Comparison of ENCODE assay signal across 13 cellular contexts in genomic region chr15:78906310-78906608, GRCh38. TPM values are rescaled to one million over a fixed set of nuclear protein-coding genes. Genes with fewer than 3 reads are reported as not detected.
DNase-seq lines count a peak whose midpoint lies in the region; ATAC-seq, FAIRE-seq and TF ChIP-seq lines count a peak whose summit lies in the region.
"Had no signal": no experiment of that assay in that cellular context is flagged by ENCODE, and none has a peak within 500 bp of the region (broad histone marks: within the 10 kb centered on the region; RNA-seq: fewer than 3 reads in every experiment).

No MANE protein-coding gene starts in this region.

- H3K4me1 ChIP-seq in smooth muscle cell (ENCODE audit: low read depth): peaks cover 4% of the 10 kb centered on the region
- H3K4me1 ChIP-seq: HAP-1 had no signal

- peak overlapping the region; percentile 62 for H3K27ac ChIP-seq in smooth muscle cell (ENCODE audit: low read depth)
- H3K27ac ChIP-seq: vagina had no signal

- no peak for TF ChIP-seq POLR2A in H54 (IDR thresholded peaks at IDR 0.05; ENCODE audit: low read depth, low read length)

- H3F3A ChIP-seq in smooth muscle cell (ENCODE audit: low read depth): peaks cover 33% of the 10 kb centered on the region

- peak; percentile 8; the same call in 2 of the 3 replicates for ATAC-seq in SK-N-SH treated with all-trans-retinoic acid at 6 μM for 48 hours
- ATAC-seq: GM12878 had no signal

- no peak for FAIRE-seq in H54 (lab: Jason Lieb, UNC)
- FAIRE-seq in D721Med (lab: Jason Lieb, UNC): no peak
- FAIRE-seq: GM12878 had no signal

- in situ Hi-C loops in KBM-7 (cut with MboI; ENCODE audit: low pct_unique_long_range_greater_than_20kb, low sequenced_read_pairs): loop anchor here (10.0 to 25.0 kb wide), 2 partner anchors 119 to 281 kb away; no protein-coding TSS in a partner anchor

- peaks cover 13% of the 10 kb centered on the region for H3K79me2 ChIP-seq in smooth muscle cell (ENCODE audit: low read depth)

- H3K9me3 ChIP-seq in smooth muscle cell (replicated peaks; ENCODE audit: low read depth): no peaks in the 10 kb centered on the region
- H3K9me3 ChIP-seq: HAP-1, vagina had no signal

- TF ChIP-seq CTCF in foreskin fibroblast (IDR thresholded peaks at IDR 0.05; ENCODE audit: low read depth, low read length) (no peak), smooth muscle cell (IDR thresholded peaks at IDR 0.05; ENCODE audit: borderline replicate concordance, insufficient read depth, poor library complexity, severe bottlenecking) (no peak), D721Med (IDR thresholded peaks at IDR 0.05; ENCODE audit: insufficient read depth, missing control alignments) (no peak)

- no peak overlapping the region for H3K4me2 ChIP-seq in smooth muscle cell

- DNase-seq in H54 (ENCODE audit: insufficient read length, low spot score) (peak; percentile 26), foreskin fibroblast (peak; percentile 91 to 92), smooth muscle cell (lab: John Stamatoyannopoulos, UW; ENCODE audit: unreplicated experiment) (no peak), KBM-7 (no peak), H7 (no peak), D721Med (ENCODE audit: insufficient read length, low spot score) (no peak)
- DNase-seq: activated CD4-positive, alpha-beta T cell treated with anti-CD3 and anti-CD28 coated beads for 1 hour; central memory CD4-positive, alpha-beta T cell; NCI-H69 had no signal

- no peak overlapping the region for H3K9ac ChIP-seq in smooth muscle cell (ENCODE audit: low read depth)

- WGBS in smooth muscle cell (ENCODE audit: low lambda C conversion rate): 87% methylated on average over 2 of the region's 2 CpGs

- H3K36me3 ChIP-seq in smooth muscle cell (ENCODE audit: low read depth) (peaks cover 15% of the 10 kb centered on the region), H7 (replicated peaks; ENCODE audit: control insufficient read depth, insufficient read depth, low read length) (peaks cover 27% of the 10 kb centered on the region)

- H3K4me3 ChIP-seq in foreskin fibroblast (ENCODE audit: low read depth in 1 of 2, low read length in 2 of 2) (no peak overlapping the region), smooth muscle cell (no peak overlapping the region), H7 (ENCODE audit: insufficient read depth, low read depth, low read length) (no peak overlapping the region)
- H3K4me3 ChIP-seq: GM12878, HAP-1, vagina had no signal

- H2AFZ ChIP-seq in smooth muscle cell (ENCODE audit: low read depth): no peak overlapping the region

- no peaks in the 10 kb centered on the region for H3K27me3 ChIP-seq in smooth muscle cell (ENCODE audit: low read depth)
- H3K27me3 ChIP-seq in H7 (ENCODE audit: control insufficient read depth, insufficient read depth, low read length): no peaks in the 10 kb centered on the region
- H3K27me3 ChIP-seq: vagina had no signal

- H4K20me1 ChIP-seq in smooth muscle cell (ENCODE audit: low read depth): peaks cover 100% of the 10 kb centered on the region

TF ChIP-seq in SK-N-SH treated with all-trans-retinoic acid at 6 μM for 48 hours, 23 proteins besides CTCF, POLR2A, EP300 and RAD21:
- no peak for TF ChIP-seq ZNF70 (CRISPR knock-in tag; IDR thresholded peaks at IDR 0.05)
- no peak for TF ChIP-seq GLIS3 (CRISPR knock-in tag; IDR thresholded peaks at IDR 0.05)
- TF ChIP-seq, protein P1, sequence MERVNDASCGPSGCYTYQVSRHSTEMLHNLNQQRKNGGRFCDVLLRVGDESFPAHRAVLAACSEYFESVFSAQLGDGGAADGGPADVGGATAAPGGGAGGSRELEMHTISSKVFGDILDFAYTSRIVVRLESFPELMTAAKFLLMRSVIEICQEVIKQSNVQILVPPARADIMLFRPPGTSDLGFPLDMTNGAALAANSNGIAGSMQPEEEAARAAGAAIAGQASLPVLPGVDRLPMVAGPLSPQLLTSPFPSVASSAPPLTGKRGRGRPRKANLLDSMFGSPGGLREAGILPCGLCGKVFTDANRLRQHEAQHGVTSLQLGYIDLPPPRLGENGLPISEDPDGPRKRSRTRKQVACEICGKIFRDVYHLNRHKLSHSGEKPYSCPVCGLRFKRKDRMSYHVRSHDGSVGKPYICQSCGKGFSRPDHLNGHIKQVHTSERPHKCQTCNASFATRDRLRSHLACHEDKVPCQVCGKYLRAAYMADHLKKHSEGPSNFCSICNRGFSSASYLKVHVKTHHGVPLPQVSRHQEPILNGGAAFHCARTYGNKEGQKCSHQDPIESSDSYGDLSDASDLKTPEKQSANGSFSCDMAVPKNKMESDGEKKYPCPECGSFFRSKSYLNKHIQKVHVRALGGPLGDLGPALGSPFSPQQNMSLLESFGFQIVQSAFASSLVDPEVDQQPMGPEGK (CRISPR knock-in tag; IDR thresholded peaks at IDR 0.05; ENCODE audit: borderline replicate concordance): no peak
- TF ChIP-seq PPARA (CRISPR knock-in tag; IDR thresholded peaks at IDR 0.05; ENCODE audit: borderline replicate concordance): no peak
- no peak for TF ChIP-seq CSRNP3 (CRISPR knock-in tag; IDR thresholded peaks at IDR 0.05)
- TF ChIP-seq ZFP3 (CRISPR knock-in tag; IDR thresholded peaks at IDR 0.05): no peak
- no peak for TF ChIP-seq CSDC2 (CRISPR knock-in tag; IDR thresholded peaks at IDR 0.05)
- no peak for TF ChIP-seq ISL1 (CRISPR knock-in tag; IDR thresholded peaks at IDR 0.05)
- TF ChIP-seq TOX (CRISPR knock-in tag; IDR thresholded peaks at IDR 0.05; ENCODE audit: borderline replicate concordance): no peak
- TF ChIP-seq TCF4 (CRISPR knock-in tag; IDR thresholded peaks at IDR 0.05; ENCODE audit: borderline replicate concordance): no peak
- TF ChIP-seq POU6F1 (CRISPR knock-in tag; IDR thresholded peaks at IDR 0.05; ENCODE audit: borderline replicate concordance, low read depth): no peak

RNA-seq across cellular contexts. Expression of gene MORF4L1, which starts 33.6 kb away (rescaled TPM):
- 399 and 436 TPM in 2 replicates for total RNA-seq in smooth muscle cell
- 435 and 457 TPM in 2 replicates for polyA plus RNA-seq in smooth muscle cell
- total RNA-seq in H7 (2014; rRNA removed; shearing (Covaris generic)): 235 and 339 TPM in 2 replicates

RNA-seq across cellular contexts. Expression of gene CTSH, which starts 38.6 kb away (rescaled TPM):
- total RNA-seq in smooth muscle cell: 24.7 and 38.5 TPM in 2 replicates
- 19.0 and 23.4 TPM in 2 replicates for polyA plus RNA-seq in smooth muscle cell
- total RNA-seq in H7 (2014; rRNA removed; shearing (Covaris generic)): 16.9 and 17.1 TPM in 2 replicates

Comparison
In these comparisons a context has a peak if more than half of its experiments do, and no peak if none do; other contexts are left out.
1. DNase-seq: peak in H54 (single experiment) and foreskin fibroblast (2 of 2); none in smooth muscle cell (single experiment), KBM-7 (single experiment), H7 (single experiment) and D721Med (single experiment).